ENCODE assay signal across 17 cellular contexts in the genomic region with DNA sequence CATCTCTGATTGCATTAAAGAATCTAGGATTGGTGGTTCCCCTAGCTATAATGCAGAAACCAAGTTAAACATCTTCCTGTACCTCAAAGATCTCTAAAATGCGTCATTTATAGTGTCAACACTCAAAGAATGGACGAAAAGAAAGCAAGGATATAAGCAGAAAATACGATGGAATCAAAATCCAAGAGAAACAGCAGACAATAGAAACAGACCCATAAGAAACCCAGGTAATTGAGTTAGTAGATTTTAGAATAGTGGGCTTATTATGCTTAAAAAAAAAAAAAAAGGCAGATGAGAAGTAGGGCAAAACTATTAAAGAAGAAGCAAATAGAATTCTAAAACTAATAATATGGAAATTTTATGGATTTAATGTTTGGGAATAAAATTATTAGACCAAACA. TPM values are rescaled to one million over a fixed set of nuclear protein-coding genes. Genes with fewer than 3 reads are reported as not detected.
DNase-seq lines count a peak whose midpoint lies in the region; ATAC-seq, FAIRE-seq and TF ChIP-seq lines count a peak whose summit lies in the region.
"Had no signal": no experiment of that assay in that cellular context is flagged by ENCODE, and none has a peak within 500 bp of the region (broad histone marks: within the 10 kb centered on the region; RNA-seq: fewer than 3 reads in every experiment).

No MANE protein-coding gene starts in this region.

- H3K79me2 ChIP-seq in K562 (ENCODE audit: control insufficient read depth, insufficient read depth, low read length), result peaks cover 100% of the 10 kb centered on the region

- H3K36me3 Mint-ChIP-seq in activated T-cell treated with anti-CD3 and anti-CD28 coated beads, Interleukin-2, amount 50 U/mL, for 72 hours (ENCODE audit: insufficient read depth in 2 of 2), result peaks cover 12 to 54% of the 10 kb centered on the region in 2 donors

- intact Hi-C loops in K562 (cut with micrococcal nuclease), result no loop called here

- no TSS peak for BruUV-seq in K562 (replicated peaks; lab: Mats Ljungman, UMichigan)

- H2AFZ ChIP-seq in K562 (ENCODE audit: low read depth, low read length), result no peak overlapping the region
- H2AFZ ChIP-seq: GM23248 had no signal

- H3K9me3 ChIP-seq in K562 (replicated peaks; ENCODE audit: control insufficient read depth, insufficient read depth, low read depth, low read length) (peaks cover 13% of the 10 kb centered on the region; the same call in 1 of the 2 replicates), small intestine (ENCODE audit: control insufficient read depth, low read depth) (no peaks in the 10 kb centered on the region)

- ATAC-seq in activated T-cell treated with anti-CD3 and anti-CD28 coated beads, Interleukin-2, amount 50 U/mL, for 72 hours (replicated peaks in 1 of 2), result no peak
- no peak for ATAC-seq in K562
- no peak for ATAC-seq in HG03460 (IDR thresholded peaks at IDR 0.05; ENCODE audit: unreplicated experiment)

- no peaks in the 10 kb centered on the region for H4K20me1 ChIP-seq in K562 (replicated peaks; ENCODE audit: control insufficient read depth, insufficient read depth, low read length)

- FAIRE-seq in A204.1 (lab: Jason Lieb, UNC) (peak; percentile 53), K562 (lab: Jason Lieb, UNC) (no peak), small intestine (lab: Jason Lieb, UNC) (peak; percentile 33)
- FAIRE-seq: GM12891 had no signal

- H3K36me3 ChIP-seq in K562 (ENCODE audit: control insufficient read depth, insufficient read depth, low read length) (peaks cover 99% of the 10 kb centered on the region), small intestine (ENCODE audit: control insufficient read depth in 2 of 2, insufficient read depth in 2 of 2, low read length in 2 of 2) (peaks cover 0 to 8% of the 10 kb centered on the region in 2 donors)

- in situ Hi-C loops in K562 (cut with MboI), result no loop called here

- no peaks in the 10 kb centered on the region for H3K27me3 Mint-ChIP-seq in activated T-cell treated with anti-CD3 and anti-CD28 coated beads, Interleukin-2, amount 50 U/mL, for 72 hours (ENCODE audit: low read depth)
- H3K27me3 Mint-ChIP-seq: CD4-positive, alpha-beta memory T cell had no signal

- TF ChIP-seq RAD21 in K562 (CRISPR knock-in tag; conservative IDR thresholded peaks at IDR 0.05 in 1 of 2, IDR thresholded peaks at IDR 0.05 in 1 of 2), result no peak

- H3K9me3 Mint-ChIP-seq in activated T-cell treated with anti-CD3 and anti-CD28 coated beads, Interleukin-2, amount 50 U/mL, for 72 hours, result peaks cover 2 to 4% of the 10 kb centered on the region in 2 donors

- no peak overlapping the region for H3K4me2 ChIP-seq in K562 (ENCODE audit: insufficient read depth, low read length)
- H3K4me2 ChIP-seq: BLaER1 had no signal

- TF ChIP-seq POLR2A in K562 (conservative IDR thresholded peaks at IDR 0.05), result no peak

- CTCF ChIA-PET in K562 (lab: Yijun Ruan, JAX; ENCODE audit: low intra/inter-chr PET ratio), result no interaction called here

- no peak overlapping the region for H3K4me3 Mint-ChIP-seq in activated T-cell treated with anti-CD3 and anti-CD28 coated beads, Interleukin-2, amount 50 U/mL, for 72 hours
- H3K4me3 Mint-ChIP-seq: CD14-positive monocyte had no signal

- DNase-seq in activated T-cell treated with anti-CD3 and anti-CD28 coated beads, Interleukin-2, amount 50 U/mL, for 72 hours, result no peak
- DNase-seq in activated T-cell treated with anti-CD3 and anti-CD28 coated beads, Interleukin-2, amount 50 U/mL, for 1 hour, result no peak
- no peak for DNase-seq in K562 (ENCODE audit: extremely low read depth in 1 of 4, low spot score in 3 of 4)
- DNase-seq in small intestine, result no peak
- no peak for DNase-seq in D341Med (ENCODE audit: low spot score)
- DNase-seq: CD4-positive, alpha-beta memory T cell; DMS79 treated with DMSO at 0.1 percent for 48 hours; GF-D8; GM23248 had no signal

- peak overlapping the region; percentile 64 for H3K27ac Mint-ChIP-seq in activated T-cell treated with anti-CD3 and anti-CD28 coated beads, Interleukin-2, amount 50 U/mL, for 72 hours

- TF ChIP-seq CTCF in K562 (IDR thresholded peaks at IDR 0.05 in 2 of 3, conservative IDR thresholded peaks at IDR 0.05 in 1 of 3; ENCODE audit: insufficient read depth in 2 of 3, low read depth in 1 of 3, low read length in 3 of 3), result no peak

- WGBS in K562 (ENCODE audit: insufficient coverage, low coverage, missing lambda C conversion rate), result 92% methylated on average over 3 of the region's 3 CpGs
- 97% methylated on average over 3 of the region's 3 CpGs for WGBS in small intestine, 3 donors

- H3K9ac ChIP-seq in K562 (ENCODE audit: insufficient read depth in 1 of 2, low read depth in 2 of 2, low read length in 2 of 2), result no peak overlapping the region
- H3K9ac ChIP-seq: BLaER1, GM23248 had no signal

- POLR2A ChIA-PET in K562 (lab: Yijun Ruan, JAX), result no interaction called here

- H3K27me3 ChIP-seq in K562 (ENCODE audit: control insufficient read depth in 2 of 2, insufficient read depth in 2 of 2, low read length in 2 of 2) (no peaks in the 10 kb centered on the region), small intestine (ENCODE audit: control insufficient read depth in 2 of 2, insufficient read depth in 2 of 2, low read length in 2 of 2) (no peaks in the 10 kb centered on the region)
- H3K27me3 ChIP-seq: BLaER1 had no signal

- no peak for TF ChIP-seq EP300 in K562 (IDR thresholded peaks at IDR 0.05; ENCODE audit: low read length)

- no peaks in the 10 kb centered on the region for H3K9me1 ChIP-seq in K562 (ENCODE audit: control insufficient read depth, insufficient read depth, low read length)

- H3K4me3 ChIP-seq in K562 (no peak overlapping the region), small intestine (ENCODE audit: low read depth in 1 of 2, low read length in 2 of 2) (no peak overlapping the region)
- H3K4me3 ChIP-seq: BLaER1, GM23248, HAP-1 had no signal

- H3K4me1 ChIP-seq in K562 (replicated peaks in 1 of 2; ENCODE audit: control insufficient read depth in 2 of 2, insufficient read depth in 2 of 2, low read length in 2 of 2) (peaks cover 3 to 16% of the 10 kb centered on the region in 2 experiments; a peak in 3 of 5 replicates), small intestine (ENCODE audit: control insufficient read depth in 2 of 2, insufficient read depth in 1 of 2, low read depth in 1 of 2, low read length in 1 of 2) (peaks cover 0 to 2% of the 10 kb centered on the region in 2 donors)
- H3K4me1 ChIP-seq: BLaER1 had no signal

- H3K27ac ChIP-seq in K562 (ENCODE audit: extremely low read depth, low read depth, low read length) (no peak overlapping the region), small intestine (ENCODE audit: low read depth in 1 of 2, low read length in 1 of 2) (no peak overlapping the region)
- H3K27ac ChIP-seq: 22Rv1, BLaER1, GM23248, HL-60 had no signal

- H3K4me1 Mint-ChIP-seq in activated T-cell treated with anti-CD3 and anti-CD28 coated beads, Interleukin-2, amount 50 U/mL, for 72 hours (ENCODE audit: low read depth), result peaks cover 62% of the 10 kb centered on the region

TF ChIP-seq in K562, 482 proteins besides CTCF, POLR2A, EP300 and RAD21 (continues in another document):
- TF ChIP-seq CBX3 (IDR thresholded peaks at IDR 0.05; ENCODE audit: borderline replicate concordance in 1 of 2, low read length in 2 of 2), result peak in 1 of 2 experiments; percentile 66; a peak in 1 of 3 replicates
- TF ChIP-seq, protein P1, sequence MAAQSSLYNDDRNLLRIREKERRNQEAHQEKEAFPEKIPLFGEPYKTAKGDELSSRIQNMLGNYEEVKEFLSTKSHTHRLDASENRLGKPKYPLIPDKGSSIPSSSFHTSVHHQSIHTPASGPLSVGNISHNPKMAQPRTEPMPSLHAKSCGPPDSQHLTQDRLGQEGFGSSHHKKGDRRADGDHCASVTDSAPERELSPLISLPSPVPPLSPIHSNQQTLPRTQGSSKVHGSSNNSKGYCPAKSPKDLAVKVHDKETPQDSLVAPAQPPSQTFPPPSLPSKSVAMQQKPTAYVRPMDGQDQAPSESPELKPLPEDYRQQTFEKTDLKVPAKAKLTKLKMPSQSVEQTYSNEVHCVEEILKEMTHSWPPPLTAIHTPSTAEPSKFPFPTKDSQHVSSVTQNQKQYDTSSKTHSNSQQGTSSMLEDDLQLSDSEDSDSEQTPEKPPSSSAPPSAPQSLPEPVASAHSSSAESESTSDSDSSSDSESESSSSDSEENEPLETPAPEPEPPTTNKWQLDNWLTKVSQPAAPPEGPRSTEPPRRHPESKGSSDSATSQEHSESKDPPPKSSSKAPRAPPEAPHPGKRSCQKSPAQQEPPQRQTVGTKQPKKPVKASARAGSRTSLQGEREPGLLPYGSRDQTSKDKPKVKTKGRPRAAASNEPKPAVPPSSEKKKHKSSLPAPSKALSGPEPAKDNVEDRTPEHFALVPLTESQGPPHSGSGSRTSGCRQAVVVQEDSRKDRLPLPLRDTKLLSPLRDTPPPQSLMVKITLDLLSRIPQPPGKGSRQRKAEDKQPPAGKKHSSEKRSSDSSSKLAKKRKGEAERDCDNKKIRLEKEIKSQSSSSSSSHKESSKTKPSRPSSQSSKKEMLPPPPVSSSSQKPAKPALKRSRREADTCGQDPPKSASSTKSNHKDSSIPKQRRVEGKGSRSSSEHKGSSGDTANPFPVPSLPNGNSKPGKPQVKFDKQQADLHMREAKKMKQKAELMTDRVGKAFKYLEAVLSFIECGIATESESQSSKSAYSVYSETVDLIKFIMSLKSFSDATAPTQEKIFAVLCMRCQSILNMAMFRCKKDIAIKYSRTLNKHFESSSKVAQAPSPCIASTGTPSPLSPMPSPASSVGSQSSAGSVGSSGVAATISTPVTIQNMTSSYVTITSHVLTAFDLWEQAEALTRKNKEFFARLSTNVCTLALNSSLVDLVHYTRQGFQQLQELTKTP (IDR thresholded peaks at IDR 0.05; ENCODE audit: low read depth in 1 of 2, partially characterized antibody in 2 of 2), result peak in 1 of 2 experiments; percentile 61

RNA-seq across cellular contexts. Expression of a gene that starts 44.4 kb away (rescaled TPM):
- total RNA-seq in activated T-cell treated with anti-CD3 and anti-CD28 coated beads, Interleukin-2, amount 50 U/mL, for 72 hours, result 10 to 100 TPM; 94.0 to 97.7 TPM
- 187 and 674 TPM in 2 replicates for total RNA-seq in K562 (2011; cell fraction: chromatin; rRNA removed; ENCODE audit: low replicate concordance)
- 113 and 135 TPM in 2 replicates for total RNA-seq in K562 (2011; cell fraction: nucleolus; rRNA removed)
- total RNA-seq in K562 (2011; cell fraction: nucleoplasm; rRNA removed), result 225 and 292 TPM in 2 replicates
- total RNA-seq in K562 (2014; rRNA removed) (131 and 140 TPM in 2 replicates), K562 (2014; rRNA removed; fragmentation: Illumina TruSeq; extraction: Trizol) (272 and 284 TPM in 2 replicates), K562 (2015; rRNA removed; fragmentation: Illumina TruSeq; extraction: Trizol) (155 and 174 TPM in 2 replicates), K562 (2021) (184 and 189 TPM in 2 replicates)
- polyA plus RNA-seq in K562 (2011; rRNA removed) (175 and 204 TPM in 2 replicates), K562 (2014; fragmentation: Illumina TruSeq; extraction: Trizol) (152 and 177 TPM in 2 replicates), K562 (2014; fragmentation: Nextera tagmentation; extraction: Ambion mirVana) (100 to 1,000 TPM; 182 to 253 TPM), K562 (2014; rRNA removed) (123 and 140 TPM in 2 replicates), small intestine (10 to 100 TPM; 33.9 to 60.8 (median 54.6) TPM)
- 29.1 and 75.2 TPM in 2 replicates for polyA plus RNA-seq in K562 (2011; cell fraction: cytosol; rRNA removed)
- polyA plus RNA-seq in K562 (2011; cell fraction: nucleus; rRNA removed), result 218 and 401 TPM in 2 replicates
- polyA plus RNA-seq in K562 (2012), result 92.9 and 182 TPM in 2 replicates
- 720 and 762 TPM in 2 replicates for polyA minus RNA-seq in K562 (2011; rRNA and poly(A)+ RNA removed)
- 52.1 and 62.0 TPM in 2 replicates for polyA minus RNA-seq in K562 (2011; cell fraction: cytosol; rRNA and poly(A)+ RNA removed)
- 408 and 684 TPM in 2 replicates for polyA minus RNA-seq in K562 (2011; cell fraction: nucleus; rRNA and poly(A)+ RNA removed)
